ENCODE assay signal across 24 cellular contexts in genomic region chr7:87920578-87920977, GRCh38.
"Had no signal": no experiment of that assay in that cellular context is flagged by ENCODE, and none has a peak within 500 bp of the region (broad histone marks: within the 10 kb centered on the region; RNA-seq: fewer than 3 reads in every experiment).

No MANE protein-coding gene starts in this region.

- H3K27ac ChIP-seq: hepatocyte, lower lobe of right lung, suprapubic skin, tibial nerve had no signal

- ATAC-seq: left colon; lower lobe of right lung; naive thymus-derived CD4-positive, alpha-beta T cell; sciatic nerve; stimulated activated effector memory CD8-positive, alpha-beta T cell treated with anti-CD3 and anti-CD28 coated beads, Interleukin-12 subunit alpha, Interleukin-12 subunit beta, amount 100 ng/mL, for 72 hours; stimulated activated naive CD8-positive, alpha-beta T cell treated with anti-CD3 and anti-CD28 coated beads, Interleukin-15, amount 100 ng/mL, for 72 hours had no signal

- H3K9me3 ChIP-seq: lower lobe of right lung, suprapubic skin, tibial nerve had no signal

- H3K36me3 Mint-ChIP-seq: activated CD4-positive, alpha-beta memory T cell treated with anti-CD3 and anti-CD28 coated beads for 36 hours; activated naive CD8-positive, alpha-beta T cell treated with anti-CD3 and anti-CD28 coated beads for 36 hours; naive thymus-derived CD4-positive, alpha-beta T cell; stimulated activated effector memory CD8-positive, alpha-beta T cell treated with anti-CD3 and anti-CD28 coated beads, Interleukin-12 subunit alpha, Interleukin-12 subunit beta, amount 100 ng/mL, for 72 hours had no signal

- H3K4me3 ChIP-seq: hepatocyte, lower lobe of right lung, suprapubic skin, tibial nerve had no signal

- DNase-seq: activated B cell treated with CpG ODN at 0.5 μM for 24 hours; activated CD4-positive, alpha-beta memory T cell treated with anti-CD3 and anti-CD28 coated beads for 36 hours; activated CD4-positive, alpha-beta T cell treated with anti-CD3 and anti-CD28 coated beads for 4 hours; activated naive CD4-positive, alpha-beta T cell treated with Interleukin-2 at 50 U/mL for 16 hours; activated naive CD8-positive, alpha-beta T cell treated with anti-CD3 and anti-CD28 coated beads for 36 hours; activated T-cell treated with anti-CD3 and anti-CD28 coated beads, Interleukin-2, amount 50 U/mL, for 48 hours; cerebellar nuclear complex; effector CD8-positive, alpha-beta T cell; glutamatergic neuron; left colon; lower lobe of right lung; naive thymus-derived CD4-positive, alpha-beta T cell; posterior cingulate gyrus; small intestine; stimulated activated CD4-positive, alpha-beta T cell treated with anti-CD3 and anti-CD28 coated beads, Interleukin-2, amount 100 ng/mL, for 24 hours; stimulated activated naive CD8-positive, alpha-beta T cell treated with anti-CD3 and anti-CD28 coated beads, Interleukin-15, amount 100 ng/mL, for 72 hours; T1000 had no signal

- H3K4me1 ChIP-seq: lower lobe of right lung, suprapubic skin, tibial nerve had no signal

- H3K27me3 ChIP-seq: hepatocyte, suprapubic skin, tibial nerve had no signal

- H3K27ac Mint-ChIP-seq: activated B cell treated with CpG ODN at 0.5 μM for 24 hours; activated CD4-positive, alpha-beta memory T cell treated with anti-CD3 and anti-CD28 coated beads for 36 hours; activated naive CD8-positive, alpha-beta T cell treated with anti-CD3 and anti-CD28 coated beads for 36 hours; dendritic cell treated with granulocyte-macrophage colony-stimulating factor and Interleukin-4, amounts not matched to agents 40 ng/mL and 50 ng/mL, for 4 days; naive thymus-derived CD4-positive, alpha-beta T cell; stimulated activated effector memory CD8-positive, alpha-beta T cell treated with anti-CD3 and anti-CD28 coated beads, Interleukin-12 subunit alpha, Interleukin-12 subunit beta, amount 100 ng/mL, for 72 hours; stimulated activated naive CD8-positive, alpha-beta T cell treated with anti-CD3 and anti-CD28 coated beads, Interleukin-15, amount 100 ng/mL, for 72 hours had no signal

- H3K4me1 Mint-ChIP-seq: activated B cell treated with CpG ODN at 0.5 μM for 24 hours; activated naive CD8-positive, alpha-beta T cell treated with anti-CD3 and anti-CD28 coated beads for 36 hours; naive thymus-derived CD4-positive, alpha-beta T cell; neural crest cell; stimulated activated effector memory CD8-positive, alpha-beta T cell treated with anti-CD3 and anti-CD28 coated beads, Interleukin-12 subunit alpha, Interleukin-12 subunit beta, amount 100 ng/mL, for 72 hours; stimulated activated naive CD8-positive, alpha-beta T cell treated with anti-CD3 and anti-CD28 coated beads, Interleukin-15, amount 100 ng/mL, for 72 hours had no signal

- H3K27me3 Mint-ChIP-seq: activated B cell treated with CpG ODN at 0.5 μM for 24 hours; dendritic cell treated with granulocyte-macrophage colony-stimulating factor and Interleukin-4, amounts not matched to agents 40 ng/mL and 50 ng/mL, for 4 days; stimulated activated naive CD8-positive, alpha-beta T cell treated with anti-CD3 and anti-CD28 coated beads, Interleukin-15, amount 100 ng/mL, for 72 hours had no signal

- H3K36me3 ChIP-seq: lower lobe of right lung, suprapubic skin, tibial nerve had no signal

- H3K9me3 Mint-ChIP-seq: activated B cell treated with CpG ODN at 0.5 μM for 24 hours; activated CD4-positive, alpha-beta memory T cell treated with anti-CD3 and anti-CD28 coated beads for 36 hours; activated naive CD8-positive, alpha-beta T cell treated with anti-CD3 and anti-CD28 coated beads for 36 hours; dendritic cell treated with granulocyte-macrophage colony-stimulating factor and Interleukin-4, amounts not matched to agents 40 ng/mL and 50 ng/mL, for 4 days; naive thymus-derived CD4-positive, alpha-beta T cell; stimulated activated effector memory CD8-positive, alpha-beta T cell treated with anti-CD3 and anti-CD28 coated beads, Interleukin-12 subunit alpha, Interleukin-12 subunit beta, amount 100 ng/mL, for 72 hours; stimulated activated naive CD8-positive, alpha-beta T cell treated with anti-CD3 and anti-CD28 coated beads, Interleukin-15, amount 100 ng/mL, for 72 hours had no signal

- H3K4me3 Mint-ChIP-seq: activated B cell treated with CpG ODN at 0.5 μM for 24 hours; activated CD4-positive, alpha-beta memory T cell treated with anti-CD3 and anti-CD28 coated beads for 36 hours; activated naive CD8-positive, alpha-beta T cell treated with anti-CD3 and anti-CD28 coated beads for 36 hours; dendritic cell treated with granulocyte-macrophage colony-stimulating factor and Interleukin-4, amounts not matched to agents 40 ng/mL and 50 ng/mL, for 4 days; naive thymus-derived CD4-positive, alpha-beta T cell; neural crest cell; stimulated activated effector memory CD8-positive, alpha-beta T cell treated with anti-CD3 and anti-CD28 coated beads, Interleukin-12 subunit alpha, Interleukin-12 subunit beta, amount 100 ng/mL, for 72 hours; stimulated activated naive CD8-positive, alpha-beta T cell treated with anti-CD3 and anti-CD28 coated beads, Interleukin-15, amount 100 ng/mL, for 72 hours had no signal
